In genomic region chr2:196101325-196101981, GRCh38 we compare ENCODE assay signal across 8 cellular contexts. TPM values are rescaled to one million over a fixed set of nuclear protein-coding genes. Genes with fewer than 3 reads are reported as not detected.
DNase-seq lines count a peak whose midpoint lies in the region; ATAC-seq, FAIRE-seq and TF ChIP-seq lines count a peak whose summit lies in the region.

No MANE protein-coding gene starts in this region.

- peaks cover 3% of the 10 kb centered on the region in 2 donors for H3K4me1 ChIP-seq in small intestine (ENCODE audit: control insufficient read depth in 2 of 2, insufficient read depth in 1 of 2, low read depth in 1 of 2, low read length in 1 of 2)

- H3K4me1 Mint-ChIP-seq in activated naive CD8-positive, alpha-beta T cell (ENCODE audit: low read depth): peaks cover 45% of the 10 kb centered on the region
- H3K4me1 Mint-ChIP-seq in progenitor cell of endocrine pancreas (ENCODE audit: low read depth): no peaks in the 10 kb centered on the region

- TF ChIP-seq CTCF in progenitor cell of endocrine pancreas (IDR thresholded peaks at IDR 0.05; ENCODE audit: unreplicated experiment): no peak

- H3K27ac Mint-ChIP-seq in activated naive CD8-positive, alpha-beta T cell: peak overlapping the region; percentile 70
- H3K27ac Mint-ChIP-seq in progenitor cell of endocrine pancreas: no peak overlapping the region

- no peaks in the 10 kb centered on the region for H3K9me3 ChIP-seq in small intestine (ENCODE audit: control insufficient read depth, low read depth)

- no peaks in the 10 kb centered on the region for H3K27me3 Mint-ChIP-seq in activated naive CD8-positive, alpha-beta T cell
- no peaks in the 10 kb centered on the region for H3K27me3 Mint-ChIP-seq in progenitor cell of endocrine pancreas

- H3K36me3 Mint-ChIP-seq in activated naive CD8-positive, alpha-beta T cell: peaks cover 3% of the 10 kb centered on the region
- no peaks in the 10 kb centered on the region for H3K36me3 Mint-ChIP-seq in progenitor cell of endocrine pancreas (ENCODE audit: insufficient read depth)

- H3K9me3 Mint-ChIP-seq in activated naive CD8-positive, alpha-beta T cell (ENCODE audit: low read depth): no peaks in the 10 kb centered on the region
- no peaks in the 10 kb centered on the region for H3K9me3 Mint-ChIP-seq in progenitor cell of endocrine pancreas (ENCODE audit: low read depth)

- DNase-seq in Daoy (ENCODE audit: low read depth): peak; percentile 26
- peak; percentile 85 for DNase-seq in small intestine
- DNase-seq in midbrain (lab: John Stamatoyannopoulos, UW): no peak
- DNase-seq in progenitor cell of endocrine pancreas (ENCODE audit: low spot score, unreplicated experiment): no peak
- DNase-seq in D341Med (ENCODE audit: low spot score): no peak

- H3K27ac ChIP-seq in small intestine (ENCODE audit: low read depth in 1 of 2, low read length in 1 of 2): no peak overlapping the region

- no peaks in the 10 kb centered on the region for H3K27me3 ChIP-seq in small intestine (ENCODE audit: control insufficient read depth in 2 of 2, insufficient read depth in 2 of 2, low read length in 2 of 2)

- H3K36me3 ChIP-seq in small intestine (ENCODE audit: control insufficient read depth in 2 of 2, insufficient read depth in 2 of 2, low read length in 2 of 2): no peaks in the 10 kb centered on the region

- no peak overlapping the region for H3K4me3 Mint-ChIP-seq in activated naive CD8-positive, alpha-beta T cell
- H3K4me3 Mint-ChIP-seq in progenitor cell of endocrine pancreas (ENCODE audit: low read depth): no peak overlapping the region

- H3K4me3 ChIP-seq in small intestine (ENCODE audit: low read depth in 1 of 2, low read length in 2 of 2): no peak overlapping the region

- WGBS in small intestine, 3 donors: 36 to 42% (median 38%) methylated on average over 6 of the region's 6 CpGs

- ATAC-seq in GM19455 (IDR thresholded peaks at IDR 0.05; ENCODE audit: unreplicated experiment) (peak; percentile 96), HG03432 (IDR thresholded peaks at IDR 0.05; ENCODE audit: unreplicated experiment) (peak; percentile 97)

- FAIRE-seq in small intestine (lab: Jason Lieb, UNC): no peak

RNA-seq across cellular contexts. Expression of gene DNAH7, which starts 32.8 kb away (rescaled TPM):
- total RNA-seq in Daoy (2014; rRNA removed; shearing (Covaris generic)): 0.11 and 0.27 TPM in 2 replicates
- under 1 TPM in 2 of 3 donors, not detected in 1; under 0.01 to 0.10 TPM for polyA plus RNA-seq in small intestine
- 5.7 and 5.9 TPM in 2 replicates for total RNA-seq in progenitor cell of endocrine pancreas

Comparison
In these comparisons a context has a peak if more than half of its experiments do, and no peak if none do; other contexts are left out.
1. DNase-seq: peak in Daoy (single experiment) and small intestine (single experiment); none in midbrain (single experiment), progenitor cell of endocrine pancreas (single experiment) and D341Med (single experiment).